ENCODE assay signal across 22 cellular contexts in the genomic region with DNA sequence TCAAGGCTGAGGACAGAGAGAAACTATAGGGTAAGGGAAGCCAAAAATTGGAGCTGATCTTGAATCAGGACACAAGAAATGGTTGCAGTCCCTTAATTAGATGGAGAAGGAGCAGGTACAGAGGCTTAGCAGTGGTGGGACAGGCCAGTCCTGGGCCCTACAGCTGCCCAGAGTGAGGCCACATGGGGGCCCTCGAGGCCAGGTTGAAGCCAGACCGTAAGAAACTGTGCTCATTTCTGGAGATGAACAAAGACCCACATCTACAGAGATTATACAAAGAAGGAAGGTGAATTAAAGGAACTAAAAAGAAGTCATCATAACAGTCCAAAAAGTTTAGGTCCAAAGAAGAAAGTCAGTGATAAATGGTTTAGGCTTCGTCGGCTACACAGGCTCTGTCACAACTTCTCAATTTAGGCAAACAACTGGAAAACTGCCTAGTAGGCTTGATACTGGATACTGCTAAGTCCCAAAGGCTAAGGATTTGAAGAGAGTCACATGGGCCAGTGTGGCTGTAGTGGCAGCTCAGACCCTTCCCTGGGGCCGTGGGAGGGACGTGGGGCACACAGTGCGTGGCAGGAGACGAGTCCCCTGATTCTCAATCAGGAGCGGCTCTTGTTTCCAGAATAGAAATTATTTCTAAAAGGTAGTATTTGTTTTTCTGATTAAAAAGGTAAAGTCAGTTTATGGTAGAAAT. TPM values are rescaled to one million over a fixed set of nuclear protein-coding genes. Genes with fewer than 3 reads are reported as not detected.
A peak's percentile ranks its signal among the peaks of the same experiment; 100 is the strongest.
DNase-seq lines count a peak whose midpoint lies in the region; ATAC-seq and TF ChIP-seq lines count a peak whose summit lies in the region.
"Had no signal": no experiment of that assay in that cellular context is flagged by ENCODE, and none has a peak within 500 bp of the region (broad histone marks: within the 10 kb centered on the region; RNA-seq: fewer than 3 reads in every experiment).

No MANE protein-coding gene starts in this region.

- H3K27ac Mint-ChIP-seq in GM23338 (no peak overlapping the region), glutamatergic neuron (ENCODE audit: unreplicated experiment) (peak overlapping the region; percentile 69)
- H3K27ac Mint-ChIP-seq: activated CD8-positive, alpha-beta memory T cell treated with anti-CD3 and anti-CD28 coated beads, Interleukin-2, amount 10 ng/mL, durations not matched to agents 7 days and 5 days; natural killer cell; stimulated activated naive B cell treated with anti-CD40 and anti-IgM and Interleukin-4, amounts not matched to agents 10 μg/mL and 1 μg/mL and 100 μg/mL, for 72 hours; T-helper 2 cell treated with Interferon-gamma antibody and Interleukin-4, amounts not matched to agents 5 μg/mL and 100 μg/mL, for 36 hours had no signal

- H3K27me3 ChIP-seq in GM23338 (ENCODE audit: insufficient read depth) = no peaks in the 10 kb centered on the region
- H3K27me3 ChIP-seq in upper lobe of right lung = peaks cover 3% of the 10 kb centered on the region
- H3K27me3 ChIP-seq: gastroesophageal sphincter, thyroid gland had no signal

- H3K4me1 Mint-ChIP-seq in GM23338 = peaks cover 6% of the 10 kb centered on the region; the same call in 2 of the 3 replicates
- peaks cover 8% of the 10 kb centered on the region for H3K4me1 Mint-ChIP-seq in glutamatergic neuron (ENCODE audit: low read depth, unreplicated experiment)
- H3K4me1 Mint-ChIP-seq: activated CD8-positive, alpha-beta memory T cell treated with anti-CD3 and anti-CD28 coated beads, Interleukin-2, amount 10 ng/mL, durations not matched to agents 7 days and 5 days; natural killer cell; stimulated activated naive B cell treated with anti-CD40 and anti-IgM and Interleukin-4, amounts not matched to agents 10 μg/mL and 1 μg/mL and 100 μg/mL, for 72 hours had no signal

- no peaks in the 10 kb centered on the region for H3K79me2 ChIP-seq in GM23338 (replicated peaks; ENCODE audit: insufficient read depth)

- H3K27ac ChIP-seq in GM23338 (ENCODE audit: low read depth) (no peak overlapping the region), upper lobe of right lung (no peak overlapping the region)
- H3K27ac ChIP-seq: gastroesophageal sphincter, thyroid gland had no signal

- H4K20me1 ChIP-seq in GM23338 (replicated peaks; ENCODE audit: insufficient read depth) = no peaks in the 10 kb centered on the region

- peak overlapping the region; percentile 84; the same call in 1 of the 2 replicates for H2AFZ ChIP-seq in GM23338

- H3K27me3 Mint-ChIP-seq in GM23338 (ENCODE audit: insufficient read depth, low read depth, poor library complexity) (peaks cover 11% of the 10 kb centered on the region), glutamatergic neuron (ENCODE audit: unreplicated experiment) (peaks cover 6% of the 10 kb centered on the region)

- intact Hi-C loops in upper lobe of right lung (cut with DNase I) = no loop called here

- DNase-seq in GM23338 (ENCODE audit: low spot score) = no peak
- peak; percentile 35 for DNase-seq in glutamatergic neuron
- no peak for DNase-seq in upper lobe of right lung
- DNase-seq in SHP77 (lab: John Stamatoyannopoulos, UW) = no peak
- no peak for DNase-seq in nucleus accumbens (lab: John Stamatoyannopoulos, UW)
- DNase-seq in activated CD4-positive, CD25-positive, alpha-beta regulatory T cell treated with anti-CD3 and anti-CD28 coated beads, Interleukin-2, amount 50 U/mL, for 72 hours = no peak
- DNase-seq: activated CD4-positive, alpha-beta T cell treated with anti-CD3 and anti-CD28 coated beads for 1 hour; activated CD8-positive, alpha-beta memory T cell treated with anti-CD3 and anti-CD28 coated beads, Interleukin-2, amount 10 ng/mL, durations not matched to agents 7 days and 5 days; activated effector memory CD4-positive, alpha-beta T cell treated with Interleukin-2 at 50 U/mL for 16 hours; cerebellar nuclear complex; DMS79; left ventricle myocardium superior; natural killer cell; NCI-H2029; NCI-H510A treated with DMSO at 0.1 percent for 48 hours; stimulated activated CD4-positive, alpha-beta T cell treated with anti-CD3 and anti-CD28 coated beads, Interleukin-12 subunit alpha, Interleukin-12 subunit beta, amount 100 ng/mL, for 4 hours; stimulated activated naive B cell treated with anti-CD40 and anti-IgM and Interleukin-4, amounts not matched to agents 10 μg/mL and 1 μg/mL and 100 μg/mL, for 72 hours; thyroid gland had no signal

- H3K36me3 Mint-ChIP-seq in GM23338 (ENCODE audit: low read depth) (no peaks in the 10 kb centered on the region), glutamatergic neuron (ENCODE audit: unreplicated experiment) (peaks cover 4% of the 10 kb centered on the region)
- H3K36me3 Mint-ChIP-seq: activated CD8-positive, alpha-beta memory T cell treated with anti-CD3 and anti-CD28 coated beads, Interleukin-2, amount 10 ng/mL, durations not matched to agents 7 days and 5 days; natural killer cell had no signal

- no peak overlapping the region for H3K4me3 Mint-ChIP-seq in GM23338
- no peak overlapping the region for H3K4me3 Mint-ChIP-seq in glutamatergic neuron (ENCODE audit: unreplicated experiment)
- H3K4me3 Mint-ChIP-seq: activated CD8-positive, alpha-beta memory T cell treated with anti-CD3 and anti-CD28 coated beads, Interleukin-2, amount 10 ng/mL, durations not matched to agents 7 days and 5 days; natural killer cell; stimulated activated naive B cell treated with anti-CD40 and anti-IgM and Interleukin-4, amounts not matched to agents 10 μg/mL and 1 μg/mL and 100 μg/mL, for 72 hours; T-helper 2 cell treated with Interferon-gamma antibody and Interleukin-4, amounts not matched to agents 5 μg/mL and 100 μg/mL, for 36 hours had no signal

- H3K9me3 ChIP-seq in upper lobe of right lung = no peaks in the 10 kb centered on the region
- H3K9me3 ChIP-seq: gastroesophageal sphincter, thyroid gland had no signal

- no peaks in the 10 kb centered on the region for H3F3A ChIP-seq in GM23338 (replicated peaks; ENCODE audit: low read depth)

- H3K9me3 Mint-ChIP-seq in GM23338 (peaks cover 4% of the 10 kb centered on the region; the same call in 2 of the 3 replicates), glutamatergic neuron (ENCODE audit: unreplicated experiment) (peaks cover 9% of the 10 kb centered on the region)
- H3K9me3 Mint-ChIP-seq: natural killer cell had no signal

- H3K36me3 ChIP-seq in GM23338 (ENCODE audit: insufficient read depth) (no peaks in the 10 kb centered on the region), upper lobe of right lung (no peaks in the 10 kb centered on the region)
- H3K36me3 ChIP-seq: gastroesophageal sphincter, thyroid gland had no signal

- H3K4me3 ChIP-seq in GM23338 (no peak overlapping the region), WI38 (ENCODE audit: low read depth, low read length) (no peak overlapping the region), upper lobe of right lung (no peak overlapping the region)
- H3K4me3 ChIP-seq: gastroesophageal sphincter, thyroid gland had no signal

- 0 out of 4 replicates have a peak, but pooled peaks of 1 of the 2 experiments have one; percentile 20 for TF ChIP-seq CTCF in GM23338 (conservative IDR thresholded peaks at IDR 0.05; ENCODE audit: low read depth in 2 of 2)
- peak; percentile 24; the same call in 1 of the 2 replicates for TF ChIP-seq CTCF in WI38 (IDR thresholded peaks at IDR 0.05; ENCODE audit: low read depth, low read length)
- no peak for TF ChIP-seq CTCF in glutamatergic neuron (IDR thresholded peaks at IDR 0.05; ENCODE audit: partially characterized antibody, unreplicated experiment)
- TF ChIP-seq CTCF in upper lobe of right lung (IDR thresholded peaks at IDR 0.05) = no peak

- H3K4me2 ChIP-seq in GM23338 = no peak overlapping the region

- ATAC-seq in GM23338 (no peak), upper lobe of right lung (peak; percentile 65)
- ATAC-seq: activated CD8-positive, alpha-beta memory T cell treated with anti-CD3 and anti-CD28 coated beads, Interleukin-2, amount 10 ng/mL, durations not matched to agents 7 days and 5 days; gastroesophageal sphincter; left ventricle myocardium superior; natural killer cell; stimulated activated naive B cell treated with anti-CD40 and anti-IgM and Interleukin-4, amounts not matched to agents 10 μg/mL and 1 μg/mL and 100 μg/mL, for 72 hours had no signal

- H3K4me1 ChIP-seq in GM23338 (ENCODE audit: insufficient read depth) (no peaks in the 10 kb centered on the region), upper lobe of right lung (no peaks in the 10 kb centered on the region)
- H3K4me1 ChIP-seq: gastroesophageal sphincter, thyroid gland had no signal

- no peaks in the 10 kb centered on the region for H3K9me2 ChIP-seq in GM23338 (ENCODE audit: insufficient read depth)

TF ChIP-seq in GM23338, 12 proteins besides CTCF, POLR2A, EP300 and RAD21 (continues in another document):
- no peak for TF ChIP-seq CREB1 (CRISPR knock-in tag; IDR thresholded peaks at IDR 0.05; ENCODE audit: low read depth)
- TF ChIP-seq, protein P1, sequence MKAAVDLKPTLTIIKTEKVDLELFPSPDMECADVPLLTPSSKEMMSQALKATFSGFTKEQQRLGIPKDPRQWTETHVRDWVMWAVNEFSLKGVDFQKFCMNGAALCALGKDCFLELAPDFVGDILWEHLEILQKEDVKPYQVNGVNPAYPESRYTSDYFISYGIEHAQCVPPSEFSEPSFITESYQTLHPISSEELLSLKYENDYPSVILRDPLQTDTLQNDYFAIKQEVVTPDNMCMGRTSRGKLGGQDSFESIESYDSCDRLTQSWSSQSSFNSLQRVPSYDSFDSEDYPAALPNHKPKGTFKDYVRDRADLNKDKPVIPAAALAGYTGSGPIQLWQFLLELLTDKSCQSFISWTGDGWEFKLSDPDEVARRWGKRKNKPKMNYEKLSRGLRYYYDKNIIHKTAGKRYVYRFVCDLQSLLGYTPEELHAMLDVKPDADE (IDR thresholded peaks at IDR 0.05) = no peak
- no peak for TF ChIP-seq ZNF331 (CRISPR knock-in tag; IDR thresholded peaks at IDR 0.05; ENCODE audit: low read depth)
- no peak for TF ChIP-seq ZNF114 (CRISPR knock-in tag; IDR thresholded peaks at IDR 0.05)
- no peak for TF ChIP-seq NANOG (IDR thresholded peaks at IDR 0.05; ENCODE audit: borderline replicate concordance)
- TF ChIP-seq EZH2 (IDR thresholded peaks at IDR 0.05; ENCODE audit: low read depth, unreplicated experiment) = no peak
- no peak for TF ChIP-seq EZH2phosphoT487 (IDR thresholded peaks at IDR 0.05; ENCODE audit: unreplicated experiment)

RNA-seq across cellular contexts. Expression of a gene that starts 50.4 kb away (rescaled TPM):
- total RNA-seq in GM23338 (2014; rRNA removed; shearing (Covaris generic)) = not detected in 2 replicates
- polyA plus RNA-seq in GM23338 (2016; fragmentation: Nextera tagmentation; extraction: Ambion mirVana) = not detected in 2 replicates
- total RNA-seq in glutamatergic neuron (ENCODE audit: unreplicated experiment) (7.6 TPM), upper lobe of right lung (0.17 TPM)
- total RNA-seq: activated CD8-positive, alpha-beta memory T cell treated with anti-CD3 and anti-CD28 coated beads, Interleukin-2, amount 10 ng/mL, durations not matched to agents 7 days and 5 days; left ventricle myocardium superior; natural killer cell; pulmonary artery endothelial cell had no signal
